ENCODE assay signal across 2 cellular contexts in the genomic region with DNA sequence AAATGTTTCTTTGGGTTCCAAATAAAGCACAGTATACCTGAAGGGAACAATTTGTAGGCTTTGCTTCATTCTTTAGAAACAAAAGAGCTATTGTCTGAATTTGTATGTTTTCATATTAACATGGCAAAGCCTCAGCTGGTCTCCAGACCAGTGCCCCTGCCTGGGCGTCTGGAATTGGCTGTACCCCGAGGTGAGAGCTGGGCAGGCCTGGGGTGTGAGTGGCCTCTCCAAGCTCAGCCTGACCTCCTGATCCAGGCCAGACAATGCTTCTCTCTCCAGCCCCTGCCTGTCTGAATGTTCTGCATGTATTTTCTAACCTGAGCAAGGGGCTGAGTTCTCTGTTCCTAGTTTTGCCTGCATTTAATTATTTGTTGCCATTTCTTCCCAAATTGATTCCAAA.
TF ChIP-seq lines count a peak whose summit lies in the region.

No MANE protein-coding gene starts in this region.

TF ChIP-seq in SK-N-SH, 30 proteins besides CTCF, POLR2A, EP300 and RAD21 (continued from another document):
- TF ChIP-seq, protein P1, sequence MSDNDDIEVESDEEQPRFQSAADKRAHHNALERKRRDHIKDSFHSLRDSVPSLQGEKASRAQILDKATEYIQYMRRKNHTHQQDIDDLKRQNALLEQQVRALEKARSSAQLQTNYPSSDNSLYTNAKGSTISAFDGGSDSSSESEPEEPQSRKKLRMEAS (IDR thresholded peaks at IDR 0.05; ENCODE audit: low read depth): no peak
- TF ChIP-seq RFX5 (IDR thresholded peaks at IDR 0.05; ENCODE audit: low read length): no peak
- TF ChIP-seq RXRA (IDR thresholded peaks at IDR 0.05; ENCODE audit: borderline replicate concordance, low read depth): no peak
- no peak for TF ChIP-seq TEAD4 (IDR thresholded peaks at IDR 0.05; ENCODE audit: borderline replicate concordance, insufficient read depth)
- TF ChIP-seq TAF1 (IDR thresholded peaks at IDR 0.05; ENCODE audit: borderline replicate concordance, low read depth, low read length): no peak
- no peak for TF ChIP-seq USF1 (IDR thresholded peaks at IDR 0.05; ENCODE audit: borderline replicate concordance, low read depth)
- no peak for TF ChIP-seq REST (IDR thresholded peaks at IDR 0.05; ENCODE audit: low read depth, low read length)
- TF ChIP-seq, protein P2, sequence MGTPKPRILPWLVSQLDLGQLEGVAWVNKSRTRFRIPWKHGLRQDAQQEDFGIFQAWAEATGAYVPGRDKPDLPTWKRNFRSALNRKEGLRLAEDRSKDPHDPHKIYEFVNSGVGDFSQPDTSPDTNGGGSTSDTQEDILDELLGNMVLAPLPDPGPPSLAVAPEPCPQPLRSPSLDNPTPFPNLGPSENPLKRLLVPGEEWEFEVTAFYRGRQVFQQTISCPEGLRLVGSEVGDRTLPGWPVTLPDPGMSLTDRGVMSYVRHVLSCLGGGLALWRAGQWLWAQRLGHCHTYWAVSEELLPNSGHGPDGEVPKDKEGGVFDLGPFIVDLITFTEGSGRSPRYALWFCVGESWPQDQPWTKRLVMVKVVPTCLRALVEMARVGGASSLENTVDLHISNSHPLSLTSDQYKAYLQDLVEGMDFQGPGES (IDR thresholded peaks at IDR 0.05; ENCODE audit: low read depth, low read length): no peak

TF ChIP-seq in SK-N-SH treated with all-trans-retinoic acid at 6 μM for 48 hours, 23 proteins besides CTCF, POLR2A, EP300 and RAD21 (continued from another document):
- no peak for TF ChIP-seq POU6F1 (CRISPR knock-in tag; IDR thresholded peaks at IDR 0.05; ENCODE audit: borderline replicate concordance, low read depth)
- TF ChIP-seq, protein P3, sequence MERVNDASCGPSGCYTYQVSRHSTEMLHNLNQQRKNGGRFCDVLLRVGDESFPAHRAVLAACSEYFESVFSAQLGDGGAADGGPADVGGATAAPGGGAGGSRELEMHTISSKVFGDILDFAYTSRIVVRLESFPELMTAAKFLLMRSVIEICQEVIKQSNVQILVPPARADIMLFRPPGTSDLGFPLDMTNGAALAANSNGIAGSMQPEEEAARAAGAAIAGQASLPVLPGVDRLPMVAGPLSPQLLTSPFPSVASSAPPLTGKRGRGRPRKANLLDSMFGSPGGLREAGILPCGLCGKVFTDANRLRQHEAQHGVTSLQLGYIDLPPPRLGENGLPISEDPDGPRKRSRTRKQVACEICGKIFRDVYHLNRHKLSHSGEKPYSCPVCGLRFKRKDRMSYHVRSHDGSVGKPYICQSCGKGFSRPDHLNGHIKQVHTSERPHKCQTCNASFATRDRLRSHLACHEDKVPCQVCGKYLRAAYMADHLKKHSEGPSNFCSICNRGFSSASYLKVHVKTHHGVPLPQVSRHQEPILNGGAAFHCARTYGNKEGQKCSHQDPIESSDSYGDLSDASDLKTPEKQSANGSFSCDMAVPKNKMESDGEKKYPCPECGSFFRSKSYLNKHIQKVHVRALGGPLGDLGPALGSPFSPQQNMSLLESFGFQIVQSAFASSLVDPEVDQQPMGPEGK (CRISPR knock-in tag; IDR thresholded peaks at IDR 0.05; ENCODE audit: borderline replicate concordance): no peak
- TF ChIP-seq, protein P4, sequence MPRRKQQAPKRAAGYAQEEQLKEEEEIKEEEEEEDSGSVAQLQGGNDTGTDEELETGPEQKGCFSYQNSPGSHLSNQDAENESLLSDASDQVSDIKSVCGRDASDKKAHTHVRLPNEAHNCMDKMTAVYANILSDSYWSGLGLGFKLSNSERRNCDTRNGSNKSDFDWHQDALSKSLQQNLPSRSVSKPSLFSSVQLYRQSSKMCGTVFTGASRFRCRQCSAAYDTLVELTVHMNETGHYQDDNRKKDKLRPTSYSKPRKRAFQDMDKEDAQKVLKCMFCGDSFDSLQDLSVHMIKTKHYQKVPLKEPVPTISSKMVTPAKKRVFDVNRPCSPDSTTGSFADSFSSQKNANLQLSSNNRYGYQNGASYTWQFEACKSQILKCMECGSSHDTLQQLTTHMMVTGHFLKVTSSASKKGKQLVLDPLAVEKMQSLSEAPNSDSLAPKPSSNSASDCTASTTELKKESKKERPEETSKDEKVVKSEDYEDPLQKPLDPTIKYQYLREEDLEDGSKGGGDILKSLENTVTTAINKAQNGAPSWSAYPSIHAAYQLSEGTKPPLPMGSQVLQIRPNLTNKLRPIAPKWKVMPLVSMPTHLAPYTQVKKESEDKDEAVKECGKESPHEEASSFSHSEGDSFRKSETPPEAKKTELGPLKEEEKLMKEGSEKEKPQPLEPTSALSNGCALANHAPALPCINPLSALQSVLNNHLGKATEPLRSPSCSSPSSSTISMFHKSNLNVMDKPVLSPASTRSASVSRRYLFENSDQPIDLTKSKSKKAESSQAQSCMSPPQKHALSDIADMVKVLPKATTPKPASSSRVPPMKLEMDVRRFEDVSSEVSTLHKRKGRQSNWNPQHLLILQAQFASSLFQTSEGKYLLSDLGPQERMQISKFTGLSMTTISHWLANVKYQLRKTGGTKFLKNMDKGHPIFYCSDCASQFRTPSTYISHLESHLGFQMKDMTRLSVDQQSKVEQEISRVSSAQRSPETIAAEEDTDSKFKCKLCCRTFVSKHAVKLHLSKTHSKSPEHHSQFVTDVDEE (CRISPR knock-in tag; IDR thresholded peaks at IDR 0.05): no peak
- no peak for TF ChIP-seq ZNF8 (CRISPR knock-in tag; IDR thresholded peaks at IDR 0.05)
- no peak for TF ChIP-seq ARNTL (CRISPR knock-in tag; IDR thresholded peaks at IDR 0.05; ENCODE audit: borderline replicate concordance, low read depth)
- TF ChIP-seq OSR1 (CRISPR knock-in tag; IDR thresholded peaks at IDR 0.05): no peak
- TF ChIP-seq BACH2 (CRISPR knock-in tag; IDR thresholded peaks at IDR 0.05; ENCODE audit: borderline replicate concordance): no peak
- no peak for TF ChIP-seq ZFP3 (CRISPR knock-in tag; IDR thresholded peaks at IDR 0.05)
- TF ChIP-seq PPARA (CRISPR knock-in tag; IDR thresholded peaks at IDR 0.05; ENCODE audit: borderline replicate concordance): no peak
- no peak for TF ChIP-seq ESRRG (CRISPR knock-in tag; IDR thresholded peaks at IDR 0.05)
